8 cellular contexts compared by ENCODE assay signal in the genomic region with DNA sequence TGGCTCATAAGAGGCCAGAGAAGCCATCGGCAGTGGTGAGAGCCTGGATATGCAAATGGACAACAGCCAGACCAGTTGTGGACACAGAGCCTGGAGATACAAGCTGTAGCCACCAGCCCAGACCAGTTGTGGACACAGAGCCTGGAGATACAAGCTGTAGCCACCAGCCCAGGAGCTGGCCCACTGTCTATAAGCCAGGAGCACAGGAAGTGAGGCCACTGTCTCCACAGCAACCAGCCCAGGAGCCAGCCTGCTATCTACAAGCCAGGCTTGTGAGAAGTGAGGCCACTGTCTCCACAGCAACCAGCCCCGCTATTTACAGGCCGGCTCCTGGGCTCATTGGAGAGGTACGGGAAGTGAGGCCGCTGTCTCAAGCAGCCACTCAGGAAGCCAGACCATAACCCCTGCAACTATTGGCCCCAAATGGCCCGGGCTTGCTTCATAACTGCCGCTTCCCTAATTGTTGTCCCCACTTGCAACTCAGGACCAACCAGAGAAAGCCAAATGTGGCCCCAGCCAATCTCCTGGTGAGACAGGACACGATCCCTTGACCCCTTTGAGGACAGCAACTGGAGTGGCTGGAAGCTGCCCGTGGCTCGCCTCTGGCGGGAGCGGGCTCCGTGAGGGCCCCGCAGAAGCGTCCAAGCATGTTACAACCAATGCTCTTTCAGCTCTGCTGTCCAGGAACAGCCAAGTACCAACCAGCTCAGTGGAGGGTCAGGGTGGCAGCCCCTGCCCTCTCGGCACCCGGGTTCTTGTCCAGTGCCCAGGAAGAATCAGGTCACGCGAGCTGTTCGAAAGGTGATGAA. TPM values are rescaled to one million over a fixed set of nuclear protein-coding genes. Genes with fewer than 3 reads are reported as not detected.
DNase-seq lines count a peak whose midpoint lies in the region.

No MANE protein-coding gene starts in this region.

- in situ Hi-C loops in HAP-1 (cut with MboI; ENCODE audit: low sequenced_read_pairs), result no loop called here

- H3K4me1 ChIP-seq in neuron (ENCODE audit: insufficient read depth, low read length), result peaks cover 17% of the 10 kb centered on the region
- H3K4me1 ChIP-seq in HAP-1, result no peaks in the 10 kb centered on the region

- H3K9me3 ChIP-seq in neuron (ENCODE audit: low read length), result peaks cover 4% of the 10 kb centered on the region
- no peaks in the 10 kb centered on the region for H3K9me3 ChIP-seq in HAP-1

- DNase-seq in DMS53 (lab: John Stamatoyannopoulos, UW), result peak; percentile 64
- no peak for DNase-seq in DMS53 treated with DMSO at 0.1 percent for 48 hours (lab: John Stamatoyannopoulos, UW; ENCODE audit: unreplicated experiment)
- DNase-seq in NCI-H526 treated with DMSO at 0.1 percent for 48 hours (lab: John Stamatoyannopoulos, UW), result peak; percentile 93
- DNase-seq in cerebellum (ENCODE audit: low spot score), result peak; percentile 49
- DNase-seq in stimulated activated CD8-positive, alpha-beta memory T cell treated with anti-CD3 and anti-CD28 coated beads, Interleukin-4, amount 100 ng/mL, for 48 hours, result no peak
- no peak for DNase-seq in HAP-1 (ENCODE audit: low spot score in 2 of 2)
- no peak for DNase-seq in NCI-H2227 treated with DMSO at 0.1 percent for 48 hours (lab: John Stamatoyannopoulos, UW)

- H3K36me3 ChIP-seq in neuron (ENCODE audit: insufficient read depth, low read length) (no peaks in the 10 kb centered on the region), HAP-1 (replicated peaks) (no peaks in the 10 kb centered on the region)

- H3K27me3 ChIP-seq in neuron (ENCODE audit: insufficient read depth, low read length) (no peaks in the 10 kb centered on the region), HAP-1 (ENCODE audit: low read depth) (peaks cover 1% of the 10 kb centered on the region; the same call in 1 of the 2 replicates)

- peak overlapping the region; percentile 28 for H2AFZ ChIP-seq in neuron (ENCODE audit: low read depth, low read length)

- H3K4me3 ChIP-seq in neuron (ENCODE audit: low read length) (no peak overlapping the region), HAP-1 (no peak overlapping the region)

RNA-seq across cellular contexts. Expression of gene CNPY1, which starts 44.1 kb away (rescaled TPM):
- total RNA-seq in cerebellum, result 19.4 TPM

RNA-seq across cellular contexts. Expression of gene RBM33, which starts 54.0 kb away (rescaled TPM):
- 61.8 TPM for total RNA-seq in cerebellum

Comparison
In these comparisons a context has a peak if more than half of its experiments do, and no peak if none do; other contexts are left out.
1. DNase-seq: peak in DMS53 (single experiment), NCI-H526 treated with DMSO at 0.1 percent for 48 hours (single experiment) and cerebellum (single experiment); none in DMS53 treated with DMSO at 0.1 percent for 48 hours (single experiment), stimulated activated CD8-positive, alpha-beta memory T cell treated with anti-CD3 and anti-CD28 coated beads, Interleukin-4, amount 100 ng/mL, for 48 hours (single experiment), HAP-1 (0 of 2) and NCI-H2227 treated with DMSO at 0.1 percent for 48 hours (single experiment).